Comparison of ENCODE assay signal across 17 cellular contexts in genomic region chr14:71473843-71474242, GRCh38.
"Had no signal": no experiment of that assay in that cellular context is flagged by ENCODE, and none has a peak within 500 bp of the region (broad histone marks: within the 10 kb centered on the region; RNA-seq: fewer than 3 reads in every experiment).

No MANE protein-coding gene starts in this region.

- H3K36me3 Mint-ChIP-seq: natural killer cell treated with Interleukin-12 subunit alpha and Interleukin-12 subunit beta and Interleukin-15 and Interleukin-18, amount 100 ng/mL, for 72 hours had no signal

- H3K27ac Mint-ChIP-seq: activated CD4-positive, alpha-beta T cell treated with anti-CD3 and anti-CD28 coated beads, Interleukin-2, amount 10 ng/mL, durations not matched to agents 7 days and 5 days; activated T-helper 17 cell treated with anti-CD3 and anti-CD28 coated beads, Interleukin-2, amount 50 U/mL, for 72 hours; natural killer cell treated with Interleukin-12 subunit alpha and Interleukin-12 subunit beta and Interleukin-15 and Interleukin-18, amount 100 ng/mL, for 72 hours; stimulated activated memory B cell treated with anti-CD40 and anti-IgM and Interleukin-4, amounts not matched to agents 10 μg/mL and 1 μg/mL and 100 μg/mL, for 72 hours had no signal

- ATAC-seq: activated T-helper 17 cell treated with anti-CD3 and anti-CD28 coated beads, Interleukin-2, amount 50 U/mL, for 72 hours; left ventricle myocardium superior; natural killer cell treated with Interleukin-12 subunit alpha and Interleukin-12 subunit beta and Interleukin-15 and Interleukin-18, amount 100 ng/mL, for 72 hours; stimulated activated memory B cell treated with anti-CD40 and anti-IgM and Interleukin-4, amounts not matched to agents 10 μg/mL and 1 μg/mL and 100 μg/mL, for 72 hours had no signal

- H3K4me3 Mint-ChIP-seq: activated B cell treated with CpG ODN at 0.5 μM for 24 hours; activated CD4-positive, alpha-beta T cell treated with anti-CD3 and anti-CD28 coated beads, Interleukin-2, amount 10 ng/mL, durations not matched to agents 7 days and 5 days; activated T-helper 17 cell treated with anti-CD3 and anti-CD28 coated beads, Interleukin-2, amount 50 U/mL, for 72 hours; natural killer cell treated with Interleukin-12 subunit alpha and Interleukin-12 subunit beta and Interleukin-15 and Interleukin-18, amount 100 ng/mL, for 72 hours; stimulated activated memory B cell treated with anti-CD40 and anti-IgM and Interleukin-4, amounts not matched to agents 10 μg/mL and 1 μg/mL and 100 μg/mL, for 72 hours had no signal

- H3K27me3 Mint-ChIP-seq: activated B cell treated with CpG ODN at 0.5 μM for 24 hours; activated CD4-positive, alpha-beta T cell treated with anti-CD3 and anti-CD28 coated beads, Interleukin-2, amount 10 ng/mL, durations not matched to agents 7 days and 5 days; activated T-helper 17 cell treated with anti-CD3 and anti-CD28 coated beads, Interleukin-2, amount 50 U/mL, for 72 hours; natural killer cell treated with Interleukin-12 subunit alpha and Interleukin-12 subunit beta and Interleukin-15 and Interleukin-18, amount 100 ng/mL, for 72 hours; stimulated activated memory B cell treated with anti-CD40 and anti-IgM and Interleukin-4, amounts not matched to agents 10 μg/mL and 1 μg/mL and 100 μg/mL, for 72 hours had no signal

- DNase-seq: activated B cell treated with CpG ODN at 0.5 μM for 24 hours; activated CD4-positive, alpha-beta T cell treated with anti-CD3 and anti-CD28 coated beads, Interleukin-2, amount 10 ng/mL, durations not matched to agents 7 days and 5 days; activated CD8-positive, alpha-beta memory T cell treated with anti-CD3 and anti-CD28 coated beads for 24 hours; activated naive CD4-positive, alpha-beta T cell treated with Interleukin-2 at 50 U/mL for 16 hours; adrenal gland; cerebellar nuclear complex; effector CD8-positive, alpha-beta T cell; kidney glomerular epithelial cell; left ventricle myocardium superior; mesenchymal stem cell; nucleus accumbens; posterior cingulate gyrus; retina; uterus had no signal

- H3K9me3 Mint-ChIP-seq: activated B cell treated with CpG ODN at 0.5 μM for 24 hours; activated CD4-positive, alpha-beta T cell treated with anti-CD3 and anti-CD28 coated beads, Interleukin-2, amount 10 ng/mL, durations not matched to agents 7 days and 5 days; activated T-helper 17 cell treated with anti-CD3 and anti-CD28 coated beads, Interleukin-2, amount 50 U/mL, for 72 hours; natural killer cell treated with Interleukin-12 subunit alpha and Interleukin-12 subunit beta and Interleukin-15 and Interleukin-18, amount 100 ng/mL, for 72 hours; stimulated activated memory B cell treated with anti-CD40 and anti-IgM and Interleukin-4, amounts not matched to agents 10 μg/mL and 1 μg/mL and 100 μg/mL, for 72 hours had no signal
